ENCODE assay signal across 15 cellular contexts in genomic region chr1:9591669-9592509, GRCh38. TPM values are rescaled to one million over a fixed set of nuclear protein-coding genes. Genes with fewer than 3 reads are reported as not detected.
DNase-seq lines count a peak whose midpoint lies in the region; ATAC-seq and TF ChIP-seq lines count a peak whose summit lies in the region.
"Had no signal": no experiment of that assay in that cellular context is flagged by ENCODE, and none has a peak within 500 bp of the region (broad histone marks: within the 10 kb centered on the region; RNA-seq: fewer than 3 reads in every experiment).

No MANE protein-coding gene starts in this region.

- POLR2A ChIA-PET in WTC11 (lab: Charles Lee), result no interaction called here

- H3K27me3 Mint-ChIP-seq in WTC11 (ENCODE audit: low read depth) (no peaks in the 10 kb centered on the region), nephron (ENCODE audit: low read depth) (no peaks in the 10 kb centered on the region)
- H3K27me3 Mint-ChIP-seq: CD4-positive, alpha-beta memory T cell had no signal

- peak overlapping the region; percentile 95 to 100 (median 99) for H3K4me2 ChIP-seq in BLaER1 treated with 17β-estradiol and CSF1 and Interleukin-3, amounts not matched to agents 10 nM and 100 nM

- peaks cover 64 to 90% (median 81%) of the 10 kb centered on the region in 10 experiments for H3K4me1 ChIP-seq in BLaER1 treated with 17β-estradiol and CSF1 and Interleukin-3, amounts not matched to agents 10 nM and 100 nM

- peaks cover 3 to 18% (median 9%) of the 10 kb centered on the region in 11 experiments; a peak in 20 of 22 replicates for H3K36me3 ChIP-seq in BLaER1 treated with 17β-estradiol and CSF1 and Interleukin-3, amounts not matched to agents 10 nM and 100 nM
- peaks cover 2% of the 10 kb centered on the region; the same call in 1 of the 2 replicates for H3K36me3 ChIP-seq in H7 (replicated peaks; ENCODE audit: control insufficient read depth, insufficient read depth, low read length)

- no peaks in the 10 kb centered on the region for H3K36me3 Mint-ChIP-seq in WTC11
- peaks cover 7% of the 10 kb centered on the region for H3K36me3 Mint-ChIP-seq in nephron (ENCODE audit: low read depth)
- H3K36me3 Mint-ChIP-seq: CD4-positive, alpha-beta memory T cell had no signal

- no peak for TF ChIP-seq CTCF in WTC11 (IDR thresholded peaks at IDR 0.05)
- no peak for TF ChIP-seq CTCF in nephron (IDR thresholded peaks at IDR 0.05; ENCODE audit: unreplicated experiment in 3 of 3)

- CTCF ChIA-PET in WTC11 (lab: Charles Lee), result interaction anchor here (0.7 to 7.3 kb wide), 8 partner anchors 24 to 450 kb away, joined by 3 to 93 read pairs (median 4); no protein-coding TSS in a partner anchor

- H3K27ac Mint-ChIP-seq in WTC11 (peak overlapping the region; percentile 78), nephron (peak overlapping the region in 2 of 3 experiments; percentile 27 to 51)

- peak overlapping the region in 10 of 11 experiments; percentile 13 to 88 (median 83); a peak in 18 of 22 replicates for H3K27ac ChIP-seq in BLaER1 treated with 17β-estradiol and CSF1 and Interleukin-3, amounts not matched to agents 10 nM and 100 nM
- H3K27ac ChIP-seq: ascending aorta, testis had no signal

- no peaks in the 10 kb centered on the region for H3K9me3 ChIP-seq in BLaER1 treated with 17β-estradiol and CSF1 and Interleukin-3, amounts not matched to agents 10 nM and 100 nM (replicated peaks in 1 of 11)
- H3K9me3 ChIP-seq: ascending aorta, testis had no signal

- H3K4me3 Mint-ChIP-seq in WTC11, result no peak overlapping the region
- H3K4me3 Mint-ChIP-seq in nephron, result peak overlapping the region; percentile 65 to 77 (median 72)

- H3K4me1 Mint-ChIP-seq in WTC11, result peaks cover 42% of the 10 kb centered on the region
- peaks cover 51% of the 10 kb centered on the region for H3K4me1 Mint-ChIP-seq in nephron

- H3K27me3 ChIP-seq in BLaER1 treated with 17β-estradiol and CSF1 and Interleukin-3, amounts not matched to agents 10 nM and 100 nM, result no peaks in the 10 kb centered on the region
- no peaks in the 10 kb centered on the region for H3K27me3 ChIP-seq in H7 (ENCODE audit: control insufficient read depth, insufficient read depth, low read length)
- H3K27me3 ChIP-seq: ascending aorta, testis had no signal

- peak; percentile 56 for DNase-seq in H7
- no peak for DNase-seq in WTC11 (ENCODE audit: low spot score)
- no peak for DNase-seq in NCI-H510A (lab: John Stamatoyannopoulos, UW)
- no peak for DNase-seq in NCI-H128 (lab: John Stamatoyannopoulos, UW; ENCODE audit: unreplicated experiment)
- DNase-seq in A172 (ENCODE audit: low spot score), result no peak
- DNase-seq: foreskin fibroblast, NCI-H526 treated with DMSO at 0.1 percent for 48 hours, testis had no signal

- H4K20me1 ChIP-seq in BLaER1 treated with 17β-estradiol and CSF1 and Interleukin-3, amounts not matched to agents 10 nM and 100 nM, result peaks cover 32 to 81% (median 77%) of the 10 kb centered on the region in 11 experiments; a peak in 21 of 22 replicates

- peak overlapping the region in 9 of 10 experiments; percentile 3 to 94 (median 87); a peak in 16 of 20 replicates for H3K4me3 ChIP-seq in BLaER1 treated with 17β-estradiol and CSF1 and Interleukin-3, amounts not matched to agents 10 nM and 100 nM
- no peak overlapping the region for H3K4me3 ChIP-seq in H7 (ENCODE audit: insufficient read depth, low read depth, low read length)
- H3K4me3 ChIP-seq: ascending aorta, skin epidermis, testis had no signal

- ATAC-seq in WTC11, result no peak
- no peak for ATAC-seq in GM18907 (IDR thresholded peaks at IDR 0.05; ENCODE audit: unreplicated experiment)
- ATAC-seq: activated CD4-positive, CD25-positive, alpha-beta regulatory T cell treated with anti-CD3 and anti-CD28 coated beads, Interleukin-2, amount 50 U/mL, for 24 hours had no signal

- peak overlapping the region; percentile 23 to 92 (median 88); a peak in 19 of 22 replicates for H3K9ac ChIP-seq in BLaER1 treated with 17β-estradiol and CSF1 and Interleukin-3, amounts not matched to agents 10 nM and 100 nM

- no peaks in the 10 kb centered on the region for H3K9me3 Mint-ChIP-seq in WTC11
- H3K9me3 Mint-ChIP-seq in nephron, result no peaks in the 10 kb centered on the region
- H3K9me3 Mint-ChIP-seq: CD4-positive, alpha-beta memory T cell had no signal

TF ChIP-seq in WTC11, 78 proteins besides CTCF, POLR2A, EP300 and RAD21:
- TF ChIP-seq CBFB (CRISPR knock-in tag; IDR thresholded peaks at IDR 0.05; ENCODE audit: low read depth) (no peak), E2F5 (CRISPR knock-in tag; IDR thresholded peaks at IDR 0.05) (no peak), RELA (CRISPR knock-in tag; IDR thresholded peaks at IDR 0.05; ENCODE audit: borderline replicate concordance) (no peak)
TF ChIP-seq in WTC11: peak in this region for 0.

RNA-seq across cellular contexts. Expression of gene TMEM201, which starts 3.2 kb away (rescaled TPM):
- 12.9 and 14.9 TPM in 2 replicates for total RNA-seq in H7 (2014; rRNA removed; shearing (Covaris generic))
- total RNA-seq in WTC11 (2021), result 25.9 to 30.4 TPM (median 26.7 TPM) in 3 replicates
- 5.6 and 8.9 TPM in 2 replicates for total RNA-seq in A172 (2014; rRNA removed; shearing (Covaris generic))

RNA-seq across cellular contexts. Expression of gene SLC25A33, which starts 52.6 kb away (rescaled TPM):
- total RNA-seq in H7 (2014; rRNA removed; shearing (Covaris generic)), result 17.4 and 23.2 TPM in 2 replicates
- total RNA-seq in WTC11 (2021), result 8.8 to 9.3 TPM (median 9.2 TPM) in 3 replicates
- 8.2 and 12.4 TPM in 2 replicates for total RNA-seq in A172 (2014; rRNA removed; shearing (Covaris generic))

RNA-seq across cellular contexts. Expression of gene PIK3CD, which starts 59.6 kb away (rescaled TPM):
- total RNA-seq in H7 (2014; rRNA removed; shearing (Covaris generic)), result 6.9 and 18.1 TPM in 2 replicates
- total RNA-seq in WTC11 (2021), result 17.9 to 23.1 TPM (median 20.2 TPM) in 3 replicates
- total RNA-seq in A172 (2014; rRNA removed; shearing (Covaris generic)), result 4.3 and 5.6 TPM in 2 replicates
